In the genomic region with DNA sequence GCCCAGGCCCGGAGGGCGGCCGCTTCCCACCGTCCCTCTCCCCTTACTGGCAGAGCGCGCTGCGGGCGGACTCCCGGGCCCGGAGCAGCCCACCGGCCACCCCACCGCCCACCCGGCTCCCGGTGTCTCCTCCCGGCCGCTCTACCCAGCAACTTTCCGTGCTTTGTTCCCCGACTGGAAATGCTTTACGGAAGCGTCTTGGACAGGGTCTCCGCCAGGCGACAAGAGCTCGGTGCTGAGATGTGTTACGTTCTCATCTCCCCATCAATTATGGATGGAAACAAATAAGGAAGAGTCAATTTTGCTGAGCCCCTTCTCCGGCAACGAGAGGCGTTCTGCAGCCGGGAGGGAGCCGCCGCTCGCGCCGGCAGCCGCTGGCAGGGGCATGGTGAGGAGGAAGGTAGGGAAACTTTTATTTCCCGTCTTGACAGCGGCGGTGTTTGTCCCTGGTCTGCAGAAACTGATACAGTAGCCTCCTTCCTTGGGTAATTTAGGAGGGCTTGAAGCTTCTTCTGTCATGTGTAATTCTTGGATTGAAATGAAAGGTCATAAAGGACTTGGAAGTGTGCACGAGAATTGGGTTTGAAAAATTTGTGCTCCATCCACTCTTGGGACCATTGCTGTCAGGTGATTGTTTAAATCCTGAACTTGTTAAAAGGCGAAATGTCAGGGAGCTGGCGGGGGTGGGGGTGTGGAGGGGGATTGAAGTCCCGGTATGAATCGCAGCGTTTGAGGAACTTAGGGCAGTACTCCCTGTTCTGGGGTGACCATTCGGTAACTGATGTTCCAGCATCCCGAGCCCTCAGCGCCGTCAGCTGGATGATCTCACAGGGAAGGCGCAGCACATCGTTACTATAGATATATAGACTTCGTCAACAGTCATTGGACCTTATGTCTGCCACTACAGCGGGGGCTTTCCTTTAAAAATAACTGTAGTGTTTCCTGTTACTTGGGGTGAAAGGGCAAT, we compare ENCODE assay signal across 8 cellular contexts. TPM values are rescaled to one million over a fixed set of nuclear protein-coding genes. Genes with fewer than 3 reads are reported as not detected.
A peak's percentile ranks its signal among the peaks of the same experiment; 100 is the strongest.
DNase-seq lines count a peak whose midpoint lies in the region; ATAC-seq and TF ChIP-seq lines count a peak whose summit lies in the region.

No MANE protein-coding gene starts in this region.

- TF ChIP-seq EP300 in neural cell (conservative IDR thresholded peaks at IDR 0.05; ENCODE audit: poor library complexity, severe bottlenecking), result no peak

- peak overlapping the region; percentile 61 for H3K27ac ChIP-seq in neural cell (ENCODE audit: low read length)

- DNase-seq in AG08395 (ENCODE audit: low spot score) (peak; percentile 38), NCI-H748 treated with DMSO at 0.1 percent for 48 hours (lab: John Stamatoyannopoulos, UW) (peak; percentile 35), fibroblast of the aortic adventitia (ENCODE audit: low read depth) (no peak), KG1 (lab: John Stamatoyannopoulos, UW) (no peak)

- no peaks in the 10 kb centered on the region for H3K9me2 ChIP-seq in neural cell (ENCODE audit: insufficient read depth, low read length)

- peaks cover 6% of the 10 kb centered on the region for H3K27me3 ChIP-seq in neural cell (ENCODE audit: insufficient read depth, low read depth, low read length)

- H3K79me2 ChIP-seq in neural cell (replicated peaks; ENCODE audit: insufficient read depth, low read length), result peaks cover 19% of the 10 kb centered on the region

- H3K9ac ChIP-seq in neural cell (ENCODE audit: low read length), result peak overlapping the region; percentile 70

- peaks cover 15% of the 10 kb centered on the region for H4K20me1 ChIP-seq in neural cell (ENCODE audit: insufficient read depth)

- H3K4me2 ChIP-seq in neural cell (ENCODE audit: low read length), result peak overlapping the region; percentile 65

- H3K4me3 ChIP-seq in fibroblast of the aortic adventitia (ENCODE audit: low read depth, low read length) (peak overlapping the region; percentile 70), neural cell (ENCODE audit: low read length) (peak overlapping the region; percentile 81)

- no peak overlapping the region for H2AFZ ChIP-seq in neural cell (ENCODE audit: low read depth, low read length)

- TF ChIP-seq CTCF in fibroblast of the aortic adventitia (IDR thresholded peaks at IDR 0.05; ENCODE audit: insufficient read depth, low read length) (no peak), neural cell (IDR thresholded peaks at IDR 0.05; ENCODE audit: poor library complexity, severe bottlenecking) (no peak)

- H3F3A ChIP-seq in neural cell (ENCODE audit: insufficient read depth, low read length, poor library complexity, severe bottlenecking), result peaks cover 3% of the 10 kb centered on the region

- H3K36me3 ChIP-seq in neural cell (ENCODE audit: insufficient read depth, low read length), result no peaks in the 10 kb centered on the region

- no peak for TF ChIP-seq RAD21 in neural cell (conservative IDR thresholded peaks at IDR 0.05)

- ATAC-seq in GM21529 (IDR thresholded peaks at IDR 0.05; ENCODE audit: unreplicated experiment), result no peak
- no peak for ATAC-seq in GM21576 (IDR thresholded peaks at IDR 0.05; ENCODE audit: unreplicated experiment)
- ATAC-seq in esophagus mucosa, result no peak

- no peaks in the 10 kb centered on the region for H3K9me3 ChIP-seq in neural cell (ENCODE audit: low read length)

TF ChIP-seq in neural cell, 6 proteins besides CTCF, POLR2A, EP300 and RAD21:
- TF ChIP-seq MXI1 (conservative IDR thresholded peaks at IDR 0.05; ENCODE audit: poor library complexity, severe bottlenecking) (peak; percentile 50), EZH2 (IDR thresholded peaks at IDR 0.05; ENCODE audit: borderline replicate concordance, insufficient read depth, low read length, poor library complexity, severe bottlenecking) (no peak)
- TF ChIP-seq, protein P1, sequence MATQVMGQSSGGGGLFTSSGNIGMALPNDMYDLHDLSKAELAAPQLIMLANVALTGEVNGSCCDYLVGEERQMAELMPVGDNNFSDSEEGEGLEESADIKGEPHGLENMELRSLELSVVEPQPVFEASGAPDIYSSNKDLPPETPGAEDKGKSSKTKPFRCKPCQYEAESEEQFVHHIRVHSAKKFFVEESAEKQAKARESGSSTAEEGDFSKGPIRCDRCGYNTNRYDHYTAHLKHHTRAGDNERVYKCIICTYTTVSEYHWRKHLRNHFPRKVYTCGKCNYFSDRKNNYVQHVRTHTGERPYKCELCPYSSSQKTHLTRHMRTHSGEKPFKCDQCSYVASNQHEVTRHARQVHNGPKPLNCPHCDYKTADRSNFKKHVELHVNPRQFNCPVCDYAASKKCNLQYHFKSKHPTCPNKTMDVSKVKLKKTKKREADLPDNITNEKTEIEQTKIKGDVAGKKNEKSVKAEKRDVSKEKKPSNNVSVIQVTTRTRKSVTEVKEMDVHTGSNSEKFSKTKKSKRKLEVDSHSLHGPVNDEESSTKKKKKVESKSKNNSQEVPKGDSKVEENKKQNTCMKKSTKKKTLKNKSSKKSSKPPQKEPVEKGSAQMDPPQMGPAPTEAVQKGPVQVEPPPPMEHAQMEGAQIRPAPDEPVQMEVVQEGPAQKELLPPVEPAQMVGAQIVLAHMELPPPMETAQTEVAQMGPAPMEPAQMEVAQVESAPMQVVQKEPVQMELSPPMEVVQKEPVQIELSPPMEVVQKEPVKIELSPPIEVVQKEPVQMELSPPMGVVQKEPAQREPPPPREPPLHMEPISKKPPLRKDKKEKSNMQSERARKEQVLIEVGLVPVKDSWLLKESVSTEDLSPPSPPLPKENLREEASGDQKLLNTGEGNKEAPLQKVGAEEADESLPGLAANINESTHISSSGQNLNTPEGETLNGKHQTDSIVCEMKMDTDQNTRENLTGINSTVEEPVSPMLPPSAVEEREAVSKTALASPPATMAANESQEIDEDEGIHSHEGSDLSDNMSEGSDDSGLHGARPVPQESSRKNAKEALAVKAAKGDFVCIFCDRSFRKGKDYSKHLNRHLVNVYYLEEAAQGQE (IDR thresholded peaks at IDR 0.05; ENCODE audit: borderline replicate concordance), result peak; percentile 26

RNA-seq across cellular contexts. Expression of gene SEMA6D, which starts 1.5 kb away (rescaled TPM):
- total RNA-seq in fibroblast of the aortic adventitia (ENCODE audit: low replicate concordance) (3.9 and 17.7 TPM in 2 replicates), esophagus mucosa (0.92 TPM)
- 108 TPM in 2 replicates for polyA plus RNA-seq in neural cell
- polyA minus RNA-seq in neural cell, result 294 and 336 TPM in 2 replicates

Comparison
In these comparisons a context has a peak if more than half of its experiments do, and no peak if none do; other contexts are left out.
1. DNase-seq: peak in AG08395 (single experiment) and NCI-H748 treated with DMSO at 0.1 percent for 48 hours (single experiment); none in fibroblast of the aortic adventitia (single experiment) and KG1 (single experiment).